ENCODE assay signal across 8 cellular contexts in genomic region chr12:51023625-51024395, GRCh38. TPM values are rescaled to one million over a fixed set of nuclear protein-coding genes. Genes with fewer than 3 reads are reported as not detected.
DNase-seq lines count a peak whose midpoint lies in the region; ATAC-seq and TF ChIP-seq lines count a peak whose summit lies in the region.

No MANE protein-coding gene starts in this region.

- CTCF ChIA-PET in activated CD4-positive, alpha-beta T cell treated with anti-CD3 and anti-CD28 coated beads for 36 hours (lab: Charles Lee): interaction anchor here (0.6 to 6.1 kb wide), 3 partner anchors 12 to 317 kb away, joined by 4 to 40 read pairs (median 8); no protein-coding TSS in a partner anchor

- H3K4me3 Mint-ChIP-seq in activated CD4-positive, alpha-beta T cell treated with anti-CD3 and anti-CD28 coated beads for 36 hours: peak overlapping the region; percentile 93

- POLR2A ChIA-PET in activated CD4-positive, alpha-beta T cell treated with anti-CD3 and anti-CD28 coated beads for 36 hours (lab: Charles Lee): interaction anchor here (0.6 to 2.0 kb wide), 7 partner anchors 11 to 297 kb away, joined by 3 to 8 read pairs (median 3); partner anchors contain the start of gene SMAGP

- no peak for TF ChIP-seq POLR2A in testis (IDR thresholded peaks at IDR 0.05)

- no peaks in the 10 kb centered on the region for H3K27me3 ChIP-seq in adipocyte (replicated peaks; ENCODE audit: control insufficient read depth, insufficient read depth, low read length)
- H3K27me3 ChIP-seq in kidney epithelial cell (ENCODE audit: control insufficient read depth, insufficient read depth, low read length): no peaks in the 10 kb centered on the region
- no peaks in the 10 kb centered on the region for H3K27me3 ChIP-seq in testis

- no peak for DNase-seq in activated CD4-positive, alpha-beta T cell treated with anti-CD3 and anti-CD28 coated beads for 36 hours
- no peak for DNase-seq in activated CD4-positive, alpha-beta T cell treated with anti-CD3 and anti-CD28 coated beads, Interleukin-2, amount 50 U/mL, for 4 hours
- DNase-seq in adipocyte (ENCODE audit: low read depth) (peak; percentile 23), kidney epithelial cell (ENCODE audit: low read depth) (no peak), testis (no peak), HPDE6-E6E7 (ENCODE audit: extremely low spot score) (no peak)

- peak overlapping the region; percentile 79 for H3K9ac ChIP-seq in adipocyte (ENCODE audit: low read length)

- H3K27me3 Mint-ChIP-seq in activated CD4-positive, alpha-beta T cell treated with anti-CD3 and anti-CD28 coated beads for 36 hours: no peaks in the 10 kb centered on the region

- no peak for TF ChIP-seq CTCF in kidney epithelial cell (IDR thresholded peaks at IDR 0.05; ENCODE audit: insufficient read depth, low read length, poor library complexity, severe bottlenecking)
- TF ChIP-seq CTCF in testis (IDR thresholded peaks at IDR 0.05): no peak

- peaks cover 73% of the 10 kb centered on the region for H3K4me1 Mint-ChIP-seq in activated CD4-positive, alpha-beta T cell treated with anti-CD3 and anti-CD28 coated beads for 36 hours

- 47 to 51% methylated on average over 4 of the region's 4 CpGs for WGBS in testis, 2 donors

- intact Hi-C loops in activated CD4-positive, alpha-beta T cell treated with anti-CD3 and anti-CD28 coated beads for 36 hours (cut with DNase I, micrococcal nuclease): loop anchor here (1.0 to 10.0 kb wide), 7 partner anchors 13 to 799 kb away; partner anchors contain the start of genes ATF1 (in 1 of the 2) and DIP2B (in 1 of the 2)
- intact Hi-C loops in testis (cut with DNase I; ENCODE audit: low total_unique reads): no loop called here

- peak overlapping the region; percentile 98 for H3K27ac Mint-ChIP-seq in activated CD4-positive, alpha-beta T cell treated with anti-CD3 and anti-CD28 coated beads for 36 hours

- peak overlapping the region; percentile 95 to 98 for H3K27ac ChIP-seq in testis

- no peaks in the 10 kb centered on the region for H3K9me3 Mint-ChIP-seq in activated CD4-positive, alpha-beta T cell treated with anti-CD3 and anti-CD28 coated beads for 36 hours (ENCODE audit: low read depth)

- H3K9me3 ChIP-seq in adipocyte (ENCODE audit: control insufficient read depth, low read length) (no peaks in the 10 kb centered on the region), testis (no peaks in the 10 kb centered on the region)

- no peaks in the 10 kb centered on the region for H3K36me3 ChIP-seq in adipocyte (ENCODE audit: control insufficient read depth, insufficient read depth, low read length, severe bottlenecking)
- no peaks in the 10 kb centered on the region for H3K36me3 ChIP-seq in kidney epithelial cell (ENCODE audit: control insufficient read depth, insufficient read depth, low read length)
- no peaks in the 10 kb centered on the region for H3K36me3 ChIP-seq in testis (ENCODE audit: low read depth, missing control alignments)

- H3K36me3 Mint-ChIP-seq in activated CD4-positive, alpha-beta T cell treated with anti-CD3 and anti-CD28 coated beads for 36 hours (ENCODE audit: low read depth): peaks cover 24% of the 10 kb centered on the region

- ATAC-seq in activated CD4-positive, alpha-beta T cell treated with anti-CD3 and anti-CD28 coated beads for 36 hours: no peak
- ATAC-seq in HG03571 (IDR thresholded peaks at IDR 0.05; ENCODE audit: unreplicated experiment) (no peak), HG02938 (IDR thresholded peaks at IDR 0.05; ENCODE audit: unreplicated experiment) (no peak)

- peaks cover 31% of the 10 kb centered on the region for H3K4me1 ChIP-seq in adipocyte (ENCODE audit: control insufficient read depth, insufficient read depth, low read length)
- H3K4me1 ChIP-seq in testis: peaks cover 16% of the 10 kb centered on the region

- peak overlapping the region; percentile 90 for H3K4me3 ChIP-seq in adipocyte (ENCODE audit: low read length)
- H3K4me3 ChIP-seq in kidney epithelial cell (ENCODE audit: low read depth, low read length): peak overlapping the region; percentile 83
- H3K4me3 ChIP-seq in testis: peak overlapping the region in 1 of 2 donors; percentile 83

RNA-seq across cellular contexts. Expression of gene SLC11A2, which starts 2.4 kb away (rescaled TPM):
- 10 to 100 TPM; 31.0 to 32.9 TPM for total RNA-seq in activated CD4-positive, alpha-beta T cell treated with anti-CD3 and anti-CD28 coated beads for 36 hours
- 36.3 and 42.2 TPM in 2 replicates for total RNA-seq in kidney epithelial cell
- total RNA-seq in testis: 10 to 100 TPM; 63.4 to 66.5 TPM
- polyA plus RNA-seq in testis (ENCODE audit: insufficient read depth, low read depth, low replicate concordance): 42.9 TPM

RNA-seq across cellular contexts. Expression of gene LETMD1, which starts 24.3 kb away (rescaled TPM):
- 10 to 100 TPM; 69.6 to 79.6 TPM for total RNA-seq in activated CD4-positive, alpha-beta T cell treated with anti-CD3 and anti-CD28 coated beads for 36 hours
- total RNA-seq in kidney epithelial cell: 37.9 and 44.5 TPM in 2 replicates
- total RNA-seq in testis: 10 to 100 TPM; 72.7 to 75.3 TPM
- polyA plus RNA-seq in testis (ENCODE audit: insufficient read depth, low read depth, low replicate concordance): 61.2 TPM

RNA-seq across cellular contexts. Expression of gene CSRNP2, which starts 59.6 kb away (rescaled TPM):
- total RNA-seq in activated CD4-positive, alpha-beta T cell treated with anti-CD3 and anti-CD28 coated beads for 36 hours: 10 to 100 TPM; 12.8 to 13.6 TPM
- total RNA-seq in kidney epithelial cell (36.1 and 36.6 TPM in 2 replicates), testis (10 to 100 TPM; 67.6 to 85.3 TPM)
- 74.8 TPM for polyA plus RNA-seq in testis (ENCODE audit: insufficient read depth, low read depth, low replicate concordance)
